32 cellular contexts compared by ENCODE assay signal in the genomic region with DNA sequence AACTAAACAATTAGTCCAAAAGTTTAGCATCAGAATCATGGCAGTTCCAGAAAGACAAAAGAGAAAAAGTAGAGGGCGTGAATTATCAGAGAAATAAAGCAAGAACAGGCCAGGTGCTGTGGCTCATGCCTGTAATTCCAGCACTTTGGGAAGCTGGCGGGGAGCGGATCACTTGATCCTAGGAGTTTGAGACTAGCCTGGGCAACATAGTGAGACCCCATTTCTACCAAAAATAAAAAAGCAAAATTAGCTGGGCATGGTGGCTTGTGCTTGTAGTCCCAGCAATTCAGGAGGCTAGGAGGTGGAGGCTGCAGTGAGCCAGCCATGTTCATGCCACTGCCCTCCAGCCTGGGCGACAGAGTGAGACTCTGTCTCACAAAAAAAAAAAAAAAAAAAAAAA. TPM values are rescaled to one million over a fixed set of nuclear protein-coding genes. Genes with fewer than 3 reads are reported as not detected.
"Had no signal": no experiment of that assay in that cellular context is flagged by ENCODE, and none has a peak within 500 bp of the region (broad histone marks: within the 10 kb centered on the region; RNA-seq: fewer than 3 reads in every experiment).

No MANE protein-coding gene starts in this region.

- H3K27ac ChIP-seq: brain microvascular endothelial cell, coronary artery, dorsolateral prefrontal cortex, WERI-Rb-1 had no signal

- H3K36me3 ChIP-seq: brain microvascular endothelial cell, WERI-Rb-1 had no signal

- DNase-seq: activated CD4-positive, alpha-beta memory T cell treated with anti-CD3 and anti-CD28 coated beads, Interleukin-2, amount 10 ng/mL, durations not matched to agents 7 days and 5 days; activated CD4-positive, alpha-beta T cell treated with anti-CD3 and anti-CD28 coated beads for 36 hours; activated CD4-positive, alpha-beta T cell treated with anti-CD3 and anti-CD28 coated beads, Interleukin-2, amount 10 ng/mL, durations not matched to agents 7 days and 5 days; activated CD4-positive, alpha-beta T cell treated with anti-CD3 and anti-CD28 coated beads, Interleukin-2, amount 50 U/mL, for 4 hours; activated CD4-positive, CD25-positive, alpha-beta regulatory T cell; activated CD4-positive, CD25-positive, alpha-beta regulatory T cell treated with anti-CD3 and anti-CD28 coated beads, Interleukin-2, amount 50 U/mL, for 72 hours; activated CD8-positive, alpha-beta memory T cell treated with anti-CD3 and anti-CD28 coated beads, Interleukin-2, amount 50 U/mL, for 48 hours; activated gamma-delta T cell treated with Interleukin-2 at 50 U/mL for 16 hours; activated naive CD4-positive, alpha-beta T cell treated with anti-CD3 and anti-CD28 coated beads, Interleukin-2, amount 50 U/mL, for 16 hours; activated naive CD4-positive, alpha-beta T cell treated with Interleukin-2 at 50 U/mL for 16 hours; activated T-cell treated with anti-CD3 and anti-CD28 coated beads for 4 hours; activated T-cell treated with anti-CD3 and anti-CD28 coated beads, Interleukin-2, amount 50 U/mL, for 24 hours; activated T-cell treated with anti-CD3 and anti-CD28 coated beads, Interleukin-2, amount 50 U/mL, for 72 hours; amniotic stem cell; anterior cingulate cortex; brain microvascular endothelial cell; dorsolateral prefrontal cortex; effector memory CD4-positive, alpha-beta T cell; endodermal cell; foreskin fibroblast; head of caudate nucleus; T-helper 17 cell; T1000; WERI-Rb-1 had no signal

- FAIRE-seq: astrocyte, bronchial epithelial cell had no signal

- H3K27me3 ChIP-seq: brain microvascular endothelial cell, dorsolateral prefrontal cortex had no signal

- H3K4me3 Mint-ChIP-seq: activated CD4-positive, alpha-beta memory T cell treated with anti-CD3 and anti-CD28 coated beads, Interleukin-2, amount 10 ng/mL, durations not matched to agents 7 days and 5 days; activated CD4-positive, alpha-beta T cell treated with anti-CD3 and anti-CD28 coated beads for 36 hours; activated CD4-positive, alpha-beta T cell treated with anti-CD3 and anti-CD28 coated beads, Interleukin-2, amount 10 ng/mL, durations not matched to agents 7 days and 5 days; activated naive CD8-positive, alpha-beta T cell; activated T-cell treated with anti-CD3 and anti-CD28 coated beads, Interleukin-2, amount 50 U/mL, for 24 hours; activated T-cell treated with anti-CD3 and anti-CD28 coated beads, Interleukin-2, amount 50 U/mL, for 72 hours; central memory CD8-positive, alpha-beta T cell; dendritic cell treated with granulocyte-macrophage colony-stimulating factor and Interleukin-4, amounts not matched to agents 40 ng/mL and 50 ng/mL, for 4 days; endodermal cell; T-helper 17 cell; T-helper 2 cell treated with Interferon-gamma antibody and Interleukin-4, amounts not matched to agents 5 μg/mL and 100 μg/mL, for 36 hours had no signal

- H3K27me3 Mint-ChIP-seq: activated CD4-positive, alpha-beta memory T cell treated with anti-CD3 and anti-CD28 coated beads, Interleukin-2, amount 10 ng/mL, durations not matched to agents 7 days and 5 days; activated CD4-positive, alpha-beta T cell treated with anti-CD3 and anti-CD28 coated beads for 36 hours; activated CD4-positive, alpha-beta T cell treated with anti-CD3 and anti-CD28 coated beads, Interleukin-2, amount 10 ng/mL, durations not matched to agents 7 days and 5 days; activated naive CD8-positive, alpha-beta T cell; activated T-cell treated with anti-CD3 and anti-CD28 coated beads, Interleukin-2, amount 50 U/mL, for 24 hours; central memory CD8-positive, alpha-beta T cell; dendritic cell treated with granulocyte-macrophage colony-stimulating factor and Interleukin-4, amounts not matched to agents 40 ng/mL and 50 ng/mL, for 4 days; T-helper 17 cell had no signal

- H3K4me3 ChIP-seq: coronary artery, dorsolateral prefrontal cortex had no signal

- H3K36me3 Mint-ChIP-seq: activated naive CD8-positive, alpha-beta T cell had no signal

- H3K27ac Mint-ChIP-seq: activated CD4-positive, alpha-beta memory T cell treated with anti-CD3 and anti-CD28 coated beads, Interleukin-2, amount 10 ng/mL, durations not matched to agents 7 days and 5 days; activated CD4-positive, alpha-beta T cell treated with anti-CD3 and anti-CD28 coated beads for 36 hours; activated CD4-positive, alpha-beta T cell treated with anti-CD3 and anti-CD28 coated beads, Interleukin-2, amount 10 ng/mL, durations not matched to agents 7 days and 5 days; activated naive CD8-positive, alpha-beta T cell; activated T-cell treated with anti-CD3 and anti-CD28 coated beads, Interleukin-2, amount 50 U/mL, for 24 hours; activated T-cell treated with anti-CD3 and anti-CD28 coated beads, Interleukin-2, amount 50 U/mL, for 72 hours; dendritic cell treated with granulocyte-macrophage colony-stimulating factor and Interleukin-4, amounts not matched to agents 40 ng/mL and 50 ng/mL, for 4 days; endodermal cell; T-helper 17 cell; T-helper 2 cell treated with Interferon-gamma antibody and Interleukin-4, amounts not matched to agents 5 μg/mL and 100 μg/mL, for 36 hours had no signal

- ATAC-seq: activated CD4-positive, alpha-beta T cell treated with anti-CD3 and anti-CD28 coated beads for 36 hours; activated T-cell treated with anti-CD3 and anti-CD28 coated beads, Interleukin-2, amount 50 U/mL, for 72 hours; esophagus mucosa; T-helper 17 cell had no signal

- H3K9me3 Mint-ChIP-seq: activated CD4-positive, alpha-beta memory T cell treated with anti-CD3 and anti-CD28 coated beads, Interleukin-2, amount 10 ng/mL, durations not matched to agents 7 days and 5 days; activated CD4-positive, alpha-beta T cell treated with anti-CD3 and anti-CD28 coated beads, Interleukin-2, amount 10 ng/mL, durations not matched to agents 7 days and 5 days; activated T-cell treated with anti-CD3 and anti-CD28 coated beads, Interleukin-2, amount 50 U/mL, for 24 hours; activated T-cell treated with anti-CD3 and anti-CD28 coated beads, Interleukin-2, amount 50 U/mL, for 72 hours; central memory CD8-positive, alpha-beta T cell; dendritic cell treated with granulocyte-macrophage colony-stimulating factor and Interleukin-4, amounts not matched to agents 40 ng/mL and 50 ng/mL, for 4 days; endodermal cell; T-helper 2 cell treated with Interferon-gamma antibody and Interleukin-4, amounts not matched to agents 5 μg/mL and 100 μg/mL, for 36 hours had no signal

RNA-seq across cellular contexts. Expression of a gene that starts 18.4 kb away (rescaled TPM):
- total RNA-seq: astrocyte, bronchial epithelial cell had no signal
